Comparison of ENCODE assay signal across 9 cellular contexts in genomic region chr16:67456383-67457140, GRCh38. TPM values are rescaled to one million over a fixed set of nuclear protein-coding genes. Genes with fewer than 3 reads are reported as not detected.
DNase-seq lines count a peak whose midpoint lies in the region; ATAC-seq and TF ChIP-seq lines count a peak whose summit lies in the region.
"Had no signal": no experiment of that assay in that cellular context is flagged by ENCODE, and none has a peak within 500 bp of the region (broad histone marks: within the 10 kb centered on the region; RNA-seq: fewer than 3 reads in every experiment).

No MANE protein-coding gene starts in this region.

- peaks cover 19% of the 10 kb centered on the region for H3K36me3 ChIP-seq in CD4-positive, CD25-positive, alpha-beta regulatory T cell (ENCODE audit: control insufficient read depth, insufficient read depth, low read length)
- no peaks in the 10 kb centered on the region for H3K36me3 ChIP-seq in neural progenitor cell

- H3K4me1 ChIP-seq in CD4-positive, CD25-positive, alpha-beta regulatory T cell (ENCODE audit: control insufficient read depth, insufficient read depth, low read length, poor library complexity, severe bottlenecking) = no peaks in the 10 kb centered on the region
- H3K4me1 ChIP-seq in neural progenitor cell = no peaks in the 10 kb centered on the region

- H3K9ac ChIP-seq in neural progenitor cell = no peak overlapping the region

- H2AFZ ChIP-seq in neural progenitor cell (replicated peaks) = no peak overlapping the region

- peaks cover 0 to 37% (median 17%) of the 10 kb centered on the region in 4 donors for H3K4me1 Mint-ChIP-seq in CD4-positive, CD25-positive, alpha-beta regulatory T cell
- H3K4me1 Mint-ChIP-seq in neural progenitor cell = peaks cover 30% of the 10 kb centered on the region

- no peak overlapping the region for H3K4me3 ChIP-seq in CD4-positive, CD25-positive, alpha-beta regulatory T cell (ENCODE audit: low read depth, low read length)
- no peak overlapping the region for H3K4me3 ChIP-seq in neural progenitor cell

- H3K79me2 ChIP-seq in neural progenitor cell (ENCODE audit: low read depth) = no peaks in the 10 kb centered on the region

- no peak overlapping the region for H3K27ac ChIP-seq in CD4-positive, CD25-positive, alpha-beta regulatory T cell (ENCODE audit: insufficient read depth, low read length, poor library complexity, severe bottlenecking)
- no peak overlapping the region for H3K27ac ChIP-seq in neural progenitor cell

- H3K4me2 ChIP-seq in neural progenitor cell = no peak overlapping the region

- DNase-seq in CD4-positive, CD25-positive, alpha-beta regulatory T cell = no peak
- DNase-seq in NCI-H2196 (lab: John Stamatoyannopoulos, UW; ENCODE audit: unreplicated experiment) (peak; percentile 54), neural progenitor cell (ENCODE audit: low spot score) (no peak), GM19238 (ENCODE audit: insufficient read length, low spot score) (no peak), NCI-H2107 (lab: John Stamatoyannopoulos, UW) (no peak)

- H3K27me3 ChIP-seq in CD4-positive, CD25-positive, alpha-beta regulatory T cell (ENCODE audit: control insufficient read depth, insufficient read depth, low read length) = no peaks in the 10 kb centered on the region
- H3K27me3 ChIP-seq in neural progenitor cell = no peaks in the 10 kb centered on the region

- no peaks in the 10 kb centered on the region for H3K27me3 Mint-ChIP-seq in CD4-positive, CD25-positive, alpha-beta regulatory T cell
- H3K27me3 Mint-ChIP-seq in neural progenitor cell (ENCODE audit: insufficient read depth, low read depth) = peaks cover 5% of the 10 kb centered on the region

- no peaks in the 10 kb centered on the region for H3F3A ChIP-seq in neural progenitor cell (ENCODE audit: low read depth)

- no peak for ATAC-seq in CD4-positive, CD25-positive, alpha-beta regulatory T cell (ENCODE audit: low read depth in 2 of 2)
- peak; percentile 63 for ATAC-seq in esophagus mucosa
- no peak for ATAC-seq in GM19324 (IDR thresholded peaks at IDR 0.05; ENCODE audit: low FRiP score, unreplicated experiment)
- no peak for ATAC-seq in GM21723 (IDR thresholded peaks at IDR 0.05; ENCODE audit: unreplicated experiment)

- no peak overlapping the region for H3K4me3 Mint-ChIP-seq in CD4-positive, CD25-positive, alpha-beta regulatory T cell
- no peak overlapping the region for H3K4me3 Mint-ChIP-seq in neural progenitor cell

- no peaks in the 10 kb centered on the region for H3K9me3 Mint-ChIP-seq in CD4-positive, CD25-positive, alpha-beta regulatory T cell
- H3K9me3 Mint-ChIP-seq in neural progenitor cell = no peaks in the 10 kb centered on the region

- H3K27ac Mint-ChIP-seq in CD4-positive, CD25-positive, alpha-beta regulatory T cell = peak overlapping the region in 2 of 3 donors; percentile 45 to 83
- H3K27ac Mint-ChIP-seq in neural progenitor cell = peak overlapping the region; percentile 79

- H3K9me3 ChIP-seq in CD4-positive, CD25-positive, alpha-beta regulatory T cell (ENCODE audit: control insufficient read depth in 2 of 2, low read length in 2 of 2) = no peaks in the 10 kb centered on the region
- H3K9me3 ChIP-seq in neural progenitor cell (ENCODE audit: low read depth) = no peaks in the 10 kb centered on the region

- TF ChIP-seq CTCF in neural progenitor cell (IDR thresholded peaks at IDR 0.05) = peak; percentile 36

- peaks cover 7% of the 10 kb centered on the region for H3K36me3 Mint-ChIP-seq in CD4-positive, CD25-positive, alpha-beta regulatory T cell
- peaks cover 6% of the 10 kb centered on the region for H3K36me3 Mint-ChIP-seq in neural progenitor cell

- peaks cover 43% of the 10 kb centered on the region for H4K20me1 ChIP-seq in neural progenitor cell (ENCODE audit: low read depth)

RNA-seq across cellular contexts. Expression of gene ATP6V0D1, which starts 24.4 kb away (rescaled TPM):
- 92.5 TPM for total RNA-seq in CD4-positive, CD25-positive, alpha-beta regulatory T cell
- 100 to 1,000 TPM; 119 to 141 (median 133) TPM for polyA plus RNA-seq in CD4-positive, CD25-positive, alpha-beta regulatory T cell
- total RNA-seq in esophagus mucosa = 80.9 TPM
- 29.7 and 42.0 TPM in 2 replicates for total RNA-seq in neural progenitor cell (ENCODE audit: low replicate concordance)

RNA-seq across cellular contexts. Expression of gene HSD11B2, which starts 25.6 kb away (rescaled TPM):
- total RNA-seq in CD4-positive, CD25-positive, alpha-beta regulatory T cell = not detected
- not detected for polyA plus RNA-seq in CD4-positive, CD25-positive, alpha-beta regulatory T cell
- total RNA-seq in esophagus mucosa = 6.6 TPM
- 1.6 TPM in 1 of 2 replicates, not detected in the other for total RNA-seq in neural progenitor cell (ENCODE audit: low replicate concordance)
- total RNA-seq: dermis microvascular lymphatic vessel endothelial cell had no signal

RNA-seq across cellular contexts. Expression of gene AGRP, which starts 26.8 kb away (rescaled TPM):
- not detected for total RNA-seq in CD4-positive, CD25-positive, alpha-beta regulatory T cell
- not detected for polyA plus RNA-seq in CD4-positive, CD25-positive, alpha-beta regulatory T cell
- total RNA-seq in esophagus mucosa (not detected), neural progenitor cell (ENCODE audit: low replicate concordance) (not detected in 2 replicates)
- total RNA-seq: dermis microvascular lymphatic vessel endothelial cell had no signal

RNA-seq across cellular contexts. Expression of gene ZDHHC1, which starts 40.3 kb away (rescaled TPM):
- not detected for total RNA-seq in CD4-positive, CD25-positive, alpha-beta regulatory T cell
- under 1 TPM in 1 of 4 donors, not detected in 3; 0.60 TPM for polyA plus RNA-seq in CD4-positive, CD25-positive, alpha-beta regulatory T cell
- 3.8 TPM for total RNA-seq in esophagus mucosa
- total RNA-seq in neural progenitor cell (ENCODE audit: low replicate concordance) = 1.5 and 2.2 TPM in 2 replicates
